8 cellular contexts compared by ENCODE assay signal in the genomic region with DNA sequence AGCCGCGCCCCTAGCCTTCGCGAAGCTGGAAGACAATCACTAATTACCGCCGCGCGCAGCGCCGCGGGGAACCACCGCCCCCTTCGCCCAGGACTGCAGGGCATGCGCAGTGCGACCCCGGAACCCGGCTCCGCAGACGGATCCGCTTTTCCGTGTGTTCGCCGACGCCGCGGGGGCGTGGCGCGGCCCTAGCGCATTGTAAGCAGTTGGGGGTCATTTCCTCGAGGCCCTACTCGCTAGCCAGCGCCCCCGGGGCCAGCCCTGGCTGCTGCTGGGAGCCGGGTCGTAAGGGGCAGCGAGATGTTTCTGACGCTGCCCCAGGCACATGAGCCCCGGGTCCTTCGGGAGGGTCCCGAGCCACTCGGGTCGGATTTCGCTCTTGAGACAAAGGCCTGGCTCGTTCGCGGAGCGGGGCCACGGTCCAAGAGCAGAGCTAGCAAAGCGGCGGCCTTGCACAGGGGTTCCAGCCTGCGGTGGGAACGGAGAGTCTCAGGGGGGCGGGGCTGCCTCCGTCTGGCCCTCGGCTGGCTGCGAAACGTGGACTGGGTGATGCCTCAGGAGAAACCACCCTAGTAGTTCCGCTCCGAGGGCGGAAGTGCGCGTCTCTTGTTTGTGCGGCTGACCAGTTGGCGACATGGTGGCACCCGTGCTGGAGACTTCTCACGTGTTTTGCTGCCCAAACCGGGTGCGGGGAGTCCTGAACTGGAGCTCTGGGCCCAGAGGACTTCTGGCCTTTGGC.
DNase-seq lines count a peak whose midpoint lies in the region; ATAC-seq and TF ChIP-seq lines count a peak whose summit lies in the region.

A gene with protein sequence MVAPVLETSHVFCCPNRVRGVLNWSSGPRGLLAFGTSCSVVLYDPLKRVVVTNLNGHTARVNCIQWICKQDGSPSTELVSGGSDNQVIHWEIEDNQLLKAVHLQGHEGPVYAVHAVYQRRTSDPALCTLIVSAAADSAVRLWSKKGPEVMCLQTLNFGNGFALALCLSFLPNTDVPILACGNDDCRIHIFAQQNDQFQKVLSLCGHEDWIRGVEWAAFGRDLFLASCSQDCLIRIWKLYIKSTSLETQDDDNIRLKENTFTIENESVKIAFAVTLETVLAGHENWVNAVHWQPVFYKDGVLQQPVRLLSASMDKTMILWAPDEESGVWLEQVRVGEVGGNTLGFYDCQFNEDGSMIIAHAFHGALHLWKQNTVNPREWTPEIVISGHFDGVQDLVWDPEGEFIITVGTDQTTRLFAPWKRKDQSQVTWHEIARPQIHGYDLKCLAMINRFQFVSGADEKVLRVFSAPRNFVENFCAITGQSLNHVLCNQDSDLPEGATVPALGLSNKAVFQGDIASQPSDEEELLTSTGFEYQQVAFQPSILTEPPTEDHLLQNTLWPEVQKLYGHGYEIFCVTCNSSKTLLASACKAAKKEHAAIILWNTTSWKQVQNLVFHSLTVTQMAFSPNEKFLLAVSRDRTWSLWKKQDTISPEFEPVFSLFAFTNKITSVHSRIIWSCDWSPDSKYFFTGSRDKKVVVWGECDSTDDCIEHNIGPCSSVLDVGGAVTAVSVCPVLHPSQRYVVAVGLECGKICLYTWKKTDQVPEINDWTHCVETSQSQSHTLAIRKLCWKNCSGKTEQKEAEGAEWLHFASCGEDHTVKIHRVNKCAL (plus strand): TSS at position 600 of the 739 bp plus-strand sequence. CDS start 35 bp downstream, at position 635.
A gene with protein sequence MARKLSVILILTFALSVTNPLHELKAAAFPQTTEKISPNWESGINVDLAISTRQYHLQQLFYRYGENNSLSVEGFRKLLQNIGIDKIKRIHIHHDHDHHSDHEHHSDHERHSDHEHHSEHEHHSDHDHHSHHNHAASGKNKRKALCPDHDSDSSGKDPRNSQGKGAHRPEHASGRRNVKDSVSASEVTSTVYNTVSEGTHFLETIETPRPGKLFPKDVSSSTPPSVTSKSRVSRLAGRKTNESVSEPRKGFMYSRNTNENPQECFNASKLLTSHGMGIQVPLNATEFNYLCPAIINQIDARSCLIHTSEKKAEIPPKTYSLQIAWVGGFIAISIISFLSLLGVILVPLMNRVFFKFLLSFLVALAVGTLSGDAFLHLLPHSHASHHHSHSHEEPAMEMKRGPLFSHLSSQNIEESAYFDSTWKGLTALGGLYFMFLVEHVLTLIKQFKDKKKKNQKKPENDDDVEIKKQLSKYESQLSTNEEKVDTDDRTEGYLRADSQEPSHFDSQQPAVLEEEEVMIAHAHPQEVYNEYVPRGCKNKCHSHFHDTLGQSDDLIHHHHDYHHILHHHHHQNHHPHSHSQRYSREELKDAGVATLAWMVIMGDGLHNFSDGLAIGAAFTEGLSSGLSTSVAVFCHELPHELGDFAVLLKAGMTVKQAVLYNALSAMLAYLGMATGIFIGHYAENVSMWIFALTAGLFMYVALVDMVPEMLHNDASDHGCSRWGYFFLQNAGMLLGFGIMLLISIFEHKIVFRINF (minus strand): TSS at position 41 of the 739 bp plus-strand sequence. CDS start 2,333 bp downstream, outside the sequence.

- peaks cover 41% of the 10 kb centered on the region for H3K36me3 ChIP-seq in BLaER1

- no peak for TF ChIP-seq CTCF in choroid plexus epithelial cell (conservative IDR thresholded peaks at IDR 0.05; ENCODE audit: low read depth, low read length)

- DNase-seq in NCI-H524 treated with DMSO at 0.1 percent for 48 hours (lab: John Stamatoyannopoulos, UW) (peak; percentile 73), choroid plexus epithelial cell (ENCODE audit: low read depth) (peak; percentile 96), kidney glomerular epithelial cell (lab: John Stamatoyannopoulos, UW) (peak; percentile 86)
- peak; percentile 94 to 95 for DNase-seq in activated CD4-positive, alpha-beta T cell treated with anti-CD3 and anti-CD28 coated beads for 4 hours
- peak; percentile 89 to 90 for DNase-seq in stimulated activated CD4-positive, alpha-beta T cell treated with anti-CD3 and anti-CD28 coated beads, Interleukin-15, amount 100 ng/mL, for 48 hours (ENCODE audit: low read depth in 2 of 2)

- peak within 1 kb of the TSS; percentile 91 for H3K4me3 ChIP-seq in BLaER1
- peak within 1 kb of the TSS; percentile 81 for H3K4me3 ChIP-seq in choroid plexus epithelial cell (ENCODE audit: low read depth, low read length)

- H3K4me1 ChIP-seq in BLaER1, result peaks cover 38% of the 10 kb centered on the region

- no peaks in the 10 kb centered on the region for H3K27me3 ChIP-seq in BLaER1

- peak; percentile 93 for ATAC-seq in GM19324 (IDR thresholded peaks at IDR 0.05; ENCODE audit: low FRiP score, unreplicated experiment)
- peak; percentile 90 for ATAC-seq in HG03460 (IDR thresholded peaks at IDR 0.05; ENCODE audit: unreplicated experiment)

- H3K9me3 ChIP-seq in BLaER1, result no peaks in the 10 kb centered on the region

- peak within 1 kb of the TSS; percentile 98 for H3K27ac ChIP-seq in BLaER1

- peak within 1 kb of the TSS; percentile 88 for H3K4me2 ChIP-seq in BLaER1

- peak within 1 kb of the TSS; percentile 98 for H3K9ac ChIP-seq in BLaER1

- peaks cover 82% of the 10 kb centered on the region for H4K20me1 ChIP-seq in BLaER1

Comparison
In these comparisons a context has a peak if more than half of its experiments do, and no peak if none do; other contexts are left out.
1. Peak in every context shown above with its lines: DNase-seq, ATAC-seq, H3K4me3 ChIP-seq and H3K27ac ChIP-seq.